8 cellular contexts compared by ENCODE assay signal in the genomic region with DNA sequence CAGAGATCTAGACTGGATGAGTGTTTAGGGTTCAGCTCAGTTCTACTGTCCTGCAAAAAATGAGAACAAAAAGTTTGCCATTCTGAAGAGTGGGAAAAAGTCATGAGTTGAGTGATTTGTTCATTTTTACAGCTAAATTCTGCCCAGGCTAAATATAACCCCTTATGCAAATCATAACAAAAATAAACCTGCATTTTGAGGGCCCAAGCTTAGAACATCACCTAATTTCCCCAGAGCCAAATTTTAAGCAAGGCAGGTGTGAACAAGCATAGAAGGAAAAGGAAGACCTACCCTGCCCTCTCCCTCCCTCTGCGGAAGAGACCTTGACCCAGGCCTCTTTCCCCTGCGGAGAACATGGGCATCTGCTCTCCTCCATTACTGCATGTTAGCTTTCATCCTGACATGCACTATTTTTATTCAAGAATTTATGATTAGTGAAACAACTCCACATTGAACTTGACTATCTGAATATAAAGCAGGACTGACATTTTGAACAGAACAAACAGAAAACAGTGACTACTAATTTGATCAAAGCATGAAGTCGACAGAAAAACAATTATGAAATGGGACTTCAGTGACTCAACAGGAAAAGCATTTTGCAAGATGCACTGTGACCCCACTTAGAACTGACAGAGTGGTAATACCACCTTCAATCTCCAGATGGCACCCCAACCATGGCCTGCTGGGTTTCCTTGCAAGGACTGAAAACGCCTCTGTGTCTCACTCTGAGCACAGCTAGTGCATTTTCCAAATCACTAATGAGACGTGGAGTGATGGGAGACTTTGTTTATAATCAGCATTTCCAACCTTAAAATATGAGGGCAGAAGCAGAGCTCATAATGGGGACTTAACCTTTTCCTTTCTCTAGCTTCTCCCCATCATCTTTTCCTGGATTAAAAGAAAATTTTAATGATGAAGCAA. TPM values are rescaled to one million over a fixed set of nuclear protein-coding genes. Genes with fewer than 3 reads are reported as not detected.
DNase-seq lines count a peak whose midpoint lies in the region; ATAC-seq and TF ChIP-seq lines count a peak whose summit lies in the region.

No MANE protein-coding gene starts in this region.

- intact Hi-C loops in left ventricle myocardium inferior (cut with micrococcal nuclease) (loop anchor here (5.0 to 10.0 kb wide), 2 partner anchors 70 to 138 kb away; a partner anchor contains a TSS), aorta (cut with DNase I) (loop anchor here (2.0 to 5.0 kb wide), 5 partner anchors 58 to 188 kb away; a partner anchor contains a TSS)

- H3K27me3 ChIP-seq in left ventricle myocardium inferior (ENCODE audit: low read depth) (no peaks in the 10 kb centered on the region), aorta (ENCODE audit: control insufficient read depth in 1 of 2, insufficient read depth in 2 of 2, low read length in 1 of 2) (no peaks in the 10 kb centered on the region)

- peaks cover 8 to 17% (median 8%) of the 10 kb centered on the region in 3 donors for H3K4me1 Mint-ChIP-seq in T-cell

- TF ChIP-seq CTCF in GM12874 (IDR thresholded peaks at IDR 0.05; ENCODE audit: insufficient read depth, low read depth, low read length) = peak; percentile 87
- peak; percentile 96 for TF ChIP-seq CTCF in left ventricle myocardium inferior (IDR thresholded peaks at IDR 0.05; ENCODE audit: borderline replicate concordance)

- ATAC-seq in HG02678 (IDR thresholded peaks at IDR 0.05; ENCODE audit: unreplicated experiment) (peak; percentile 70), T-cell (replicated peaks in 1 of 4) (peak; percentile 99 to 100 (median 99)), aorta (ENCODE audit: low FRiP score) (peak; percentile 98)

- H3K4me1 ChIP-seq in left ventricle myocardium inferior (peaks cover 59% of the 10 kb centered on the region), aorta (ENCODE audit: control insufficient read depth in 1 of 2, insufficient read depth in 2 of 2, low read length in 2 of 2) (peaks cover 0 to 8% of the 10 kb centered on the region in 2 donors)

- H3K36me3 ChIP-seq in left ventricle myocardium inferior (peaks cover 7% of the 10 kb centered on the region), aorta (ENCODE audit: control insufficient read depth in 1 of 2, insufficient read depth in 2 of 2, low read length in 1 of 2) (peaks cover 0 to 3% of the 10 kb centered on the region in 2 donors)

- H3K4me3 Mint-ChIP-seq in T-cell = no peak overlapping the region

- H3K9me3 ChIP-seq in left ventricle myocardium inferior (replicated peaks) (no peaks in the 10 kb centered on the region), aorta (ENCODE audit: control insufficient read depth, low read length) (no peaks in the 10 kb centered on the region)

- 1 to 2% methylated on average over 5 of the region's 5 CpGs for WGBS in aorta, 2 donors

- no peaks in the 10 kb centered on the region for H3K9me3 Mint-ChIP-seq in T-cell

- DNase-seq in NCI-H128 (lab: John Stamatoyannopoulos, UW; ENCODE audit: unreplicated experiment) (peak; percentile 59), T-cell (peak; percentile 63 to 88 (median 76)), amniotic stem cell (lab: John Stamatoyannopoulos, UW) (peak; percentile 81), left ventricle myocardium inferior (peak; percentile 76), renal cortical epithelial cell (ENCODE audit: low read depth) (peak; percentile 96), aorta (peak; percentile 83 to 88)

- CTCF ChIA-PET in T-cell (lab: Charles Lee) = interaction anchor here (0.5 to 5.4 kb wide), 47 partner anchors 11 to 721 kb away, joined by 3 to 99 read pairs (median 4); a partner anchor contains a TSS

- no peaks in the 10 kb centered on the region for H3K27me3 Mint-ChIP-seq in T-cell

- peak overlapping the region; percentile 93 to 94 for H3K27ac Mint-ChIP-seq in T-cell

- H3K4me3 ChIP-seq in left ventricle myocardium inferior = no peak overlapping the region
- H3K4me3 ChIP-seq in aorta (ENCODE audit: low read length in 2 of 2) = no peak overlapping the region

- H3K27ac ChIP-seq in left ventricle myocardium inferior (replicated peaks) (peak overlapping the region; percentile 86), aorta (ENCODE audit: low read depth in 1 of 2, low read length in 2 of 2) (peak overlapping the region; percentile 82 to 97)

- POLR2A ChIA-PET in T-cell (lab: Charles Lee) = interaction anchor here (0.6 to 1.0 kb wide), 5 partner anchors 13 to 139 kb away, joined by 3 to 6 read pairs (median 4); no protein-coding TSS in a partner anchor

- H3K36me3 Mint-ChIP-seq in T-cell = no peaks in the 10 kb centered on the region

RNA-seq across cellular contexts. Expression of a gene that starts 30.9 kb away (rescaled TPM):
- total RNA-seq in T-cell (100 to 1,000 TPM; 102 to 220 (median 215) TPM), left ventricle myocardium inferior (3.4 TPM), renal cortical epithelial cell (0.35 and 2.3 TPM in 2 replicates), aorta (10 to 100 TPM in 1 of 2 donors, 1 to 10 TPM in 1; 8.1 to 13.0 TPM)
- polyA plus RNA-seq in aorta = 1 to 10 TPM in 1 of 2 donors, under 1 TPM in 1; 0.87 to 5.4 TPM

Comparison
In these comparisons a context has a peak if more than half of its experiments do, and no peak if none do; other contexts are left out.
1. RNA of a gene that starts 30.9 kb away (total RNA-seq): 102 to 220 TPM in T-cell; 8.1 to 13.0 TPM in aorta, 3.4 TPM in left ventricle myocardium inferior (single experiment) and 0.35 to 2.3 TPM in renal cortical epithelial cell; every median in the first group is over 4 times any median in the second.
2. Peak in every context shown above with its lines, with median percentiles within 50 percentile points of each other: ATAC-seq and DNase-seq.